ENCODE assay signal across 1 cellular context in the genomic region with DNA sequence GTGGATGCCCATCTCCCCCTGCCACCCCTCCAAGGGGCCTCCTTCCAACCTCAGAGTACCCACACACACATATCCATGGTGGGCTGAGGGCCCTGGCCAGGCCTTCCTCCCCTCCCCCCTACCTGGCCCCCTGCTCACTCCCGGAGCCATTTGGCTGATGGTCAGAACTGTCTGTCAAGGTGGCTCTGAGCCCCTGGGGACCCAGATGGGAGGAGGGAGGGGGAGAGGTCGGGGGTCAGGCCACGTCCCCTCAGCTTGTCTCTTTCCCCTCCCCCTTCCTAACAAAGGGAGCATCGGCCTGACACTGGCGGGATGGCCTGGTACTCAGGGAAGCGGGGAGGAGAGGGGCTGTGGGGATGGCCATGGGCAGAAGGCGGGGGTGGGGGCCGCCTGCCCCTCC.
TF ChIP-seq lines count a peak whose summit lies in the region.

No MANE protein-coding gene starts in this region.

TF ChIP-seq in GM23338, 12 proteins besides CTCF, POLR2A, EP300 and RAD21:
- TF ChIP-seq ZNF462 (CRISPR knock-in tag; IDR thresholded peaks at IDR 0.05): no peak
- TF ChIP-seq NANOG (IDR thresholded peaks at IDR 0.05; ENCODE audit: borderline replicate concordance): no peak
- TF ChIP-seq ZNF331 (CRISPR knock-in tag; IDR thresholded peaks at IDR 0.05; ENCODE audit: low read depth): no peak
- TF ChIP-seq, protein P1, sequence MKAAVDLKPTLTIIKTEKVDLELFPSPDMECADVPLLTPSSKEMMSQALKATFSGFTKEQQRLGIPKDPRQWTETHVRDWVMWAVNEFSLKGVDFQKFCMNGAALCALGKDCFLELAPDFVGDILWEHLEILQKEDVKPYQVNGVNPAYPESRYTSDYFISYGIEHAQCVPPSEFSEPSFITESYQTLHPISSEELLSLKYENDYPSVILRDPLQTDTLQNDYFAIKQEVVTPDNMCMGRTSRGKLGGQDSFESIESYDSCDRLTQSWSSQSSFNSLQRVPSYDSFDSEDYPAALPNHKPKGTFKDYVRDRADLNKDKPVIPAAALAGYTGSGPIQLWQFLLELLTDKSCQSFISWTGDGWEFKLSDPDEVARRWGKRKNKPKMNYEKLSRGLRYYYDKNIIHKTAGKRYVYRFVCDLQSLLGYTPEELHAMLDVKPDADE (IDR thresholded peaks at IDR 0.05): no peak
- TF ChIP-seq ZNF114 (CRISPR knock-in tag; IDR thresholded peaks at IDR 0.05): no peak
- TF ChIP-seq STAT1 (IDR thresholded peaks at IDR 0.05; ENCODE audit: unreplicated experiment): no peak
- TF ChIP-seq JUNB (IDR thresholded peaks at IDR 0.05; ENCODE audit: unreplicated experiment): no peak
- TF ChIP-seq, protein P2, sequence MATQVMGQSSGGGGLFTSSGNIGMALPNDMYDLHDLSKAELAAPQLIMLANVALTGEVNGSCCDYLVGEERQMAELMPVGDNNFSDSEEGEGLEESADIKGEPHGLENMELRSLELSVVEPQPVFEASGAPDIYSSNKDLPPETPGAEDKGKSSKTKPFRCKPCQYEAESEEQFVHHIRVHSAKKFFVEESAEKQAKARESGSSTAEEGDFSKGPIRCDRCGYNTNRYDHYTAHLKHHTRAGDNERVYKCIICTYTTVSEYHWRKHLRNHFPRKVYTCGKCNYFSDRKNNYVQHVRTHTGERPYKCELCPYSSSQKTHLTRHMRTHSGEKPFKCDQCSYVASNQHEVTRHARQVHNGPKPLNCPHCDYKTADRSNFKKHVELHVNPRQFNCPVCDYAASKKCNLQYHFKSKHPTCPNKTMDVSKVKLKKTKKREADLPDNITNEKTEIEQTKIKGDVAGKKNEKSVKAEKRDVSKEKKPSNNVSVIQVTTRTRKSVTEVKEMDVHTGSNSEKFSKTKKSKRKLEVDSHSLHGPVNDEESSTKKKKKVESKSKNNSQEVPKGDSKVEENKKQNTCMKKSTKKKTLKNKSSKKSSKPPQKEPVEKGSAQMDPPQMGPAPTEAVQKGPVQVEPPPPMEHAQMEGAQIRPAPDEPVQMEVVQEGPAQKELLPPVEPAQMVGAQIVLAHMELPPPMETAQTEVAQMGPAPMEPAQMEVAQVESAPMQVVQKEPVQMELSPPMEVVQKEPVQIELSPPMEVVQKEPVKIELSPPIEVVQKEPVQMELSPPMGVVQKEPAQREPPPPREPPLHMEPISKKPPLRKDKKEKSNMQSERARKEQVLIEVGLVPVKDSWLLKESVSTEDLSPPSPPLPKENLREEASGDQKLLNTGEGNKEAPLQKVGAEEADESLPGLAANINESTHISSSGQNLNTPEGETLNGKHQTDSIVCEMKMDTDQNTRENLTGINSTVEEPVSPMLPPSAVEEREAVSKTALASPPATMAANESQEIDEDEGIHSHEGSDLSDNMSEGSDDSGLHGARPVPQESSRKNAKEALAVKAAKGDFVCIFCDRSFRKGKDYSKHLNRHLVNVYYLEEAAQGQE (IDR thresholded peaks at IDR 0.05; ENCODE audit: unreplicated experiment): no peak
- no peak for TF ChIP-seq POLR2AphosphoS5 (IDR thresholded peaks at IDR 0.05; ENCODE audit: low read depth)
- TF ChIP-seq CREB1 (CRISPR knock-in tag; IDR thresholded peaks at IDR 0.05; ENCODE audit: low read depth): no peak
- no peak for TF ChIP-seq EZH2phosphoT487 (IDR thresholded peaks at IDR 0.05; ENCODE audit: unreplicated experiment)
- TF ChIP-seq EZH2 (IDR thresholded peaks at IDR 0.05; ENCODE audit: low read depth, unreplicated experiment): no peak
